In the genomic region with DNA sequence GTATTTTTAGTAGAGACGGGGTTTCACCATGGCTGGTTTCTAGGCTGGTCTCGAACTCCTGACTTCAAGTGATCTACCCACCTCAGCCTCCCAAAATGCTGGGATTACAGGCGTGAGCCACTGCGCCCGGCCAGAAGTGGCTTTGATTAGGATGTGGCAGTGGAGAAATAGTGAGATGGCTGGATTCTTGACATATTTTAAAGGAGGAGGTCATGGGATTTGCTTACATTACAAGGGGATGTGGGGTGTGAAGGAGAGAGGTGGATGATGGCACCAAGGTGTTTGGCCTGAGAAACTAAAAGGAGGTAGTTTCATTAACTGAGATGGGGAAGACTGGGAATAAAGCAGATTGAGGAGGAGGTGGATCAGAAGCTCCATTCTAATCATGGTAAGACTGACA, we compare ENCODE assay signal across 24 cellular contexts. TPM values are rescaled to one million over a fixed set of nuclear protein-coding genes. Genes with fewer than 3 reads are reported as not detected.
DNase-seq lines count a peak whose midpoint lies in the region; ATAC-seq and TF ChIP-seq lines count a peak whose summit lies in the region.
"Had no signal": no experiment of that assay in that cellular context is flagged by ENCODE, and none has a peak within 500 bp of the region (broad histone marks: within the 10 kb centered on the region; RNA-seq: fewer than 3 reads in every experiment).

No MANE protein-coding gene starts in this region.

- peak overlapping the region; percentile 71 for H3K27ac ChIP-seq in angular gyrus (ENCODE audit: low read depth, low read length)
- H3K27ac ChIP-seq: SK-N-MC had no signal

- DNase-seq in activated CD8-positive, alpha-beta memory T cell treated with anti-CD3 and anti-CD28 coated beads for 24 hours, result peak; percentile 33
- DNase-seq in activated CD8-positive, alpha-beta memory T cell treated with anti-CD3 and anti-CD28 coated beads, Interleukin-2, amount 50 U/mL, for 4 hours, result no peak
- DNase-seq in left lobe of liver (ENCODE audit: low spot score), result peak; percentile 11
- DNase-seq in NCI-H1048 (lab: John Stamatoyannopoulos, UW), result no peak
- DNase-seq in AG08396 (ENCODE audit: low spot score), result no peak
- DNase-seq in GM10266 (ENCODE audit: extremely low spot score), result no peak
- no peak for DNase-seq in NCI-H2081 (lab: John Stamatoyannopoulos, UW)
- DNase-seq: 8988T; ACHN; CD4-positive, CD25-positive, alpha-beta regulatory T cell; GOT3; HCEC 1CT; KG1; MG63; NCI-H1417; NCI-H1694; NCI-H2029 treated with DMSO at 0.1 percent for 48 hours; NCI-H226; NCI-H510A; NCI-H69; SIG-M5 had no signal

- ATAC-seq in left lobe of liver, result no peak
- ATAC-seq: Panc1 had no signal

- no peak for TF ChIP-seq CTCF in GM10266 (IDR thresholded peaks at IDR 0.05; ENCODE audit: control insufficient read depth, insufficient read depth, low read depth, missing control alignments)

RNA-seq across cellular contexts. Expression of gene LTF, which starts 15.0 kb away (rescaled TPM):
- total RNA-seq in left lobe of liver, result 1.7 TPM
- total RNA-seq: CD4-positive, CD25-positive, alpha-beta regulatory T cell had no signal

RNA-seq across cellular contexts. Expression of gene RTP3, which starts 18.1 kb away (rescaled TPM):
- total RNA-seq in left lobe of liver, result 28.6 TPM
- total RNA-seq: CD4-positive, CD25-positive, alpha-beta regulatory T cell had no signal

Comparison
In these comparisons a context has a peak if more than half of its experiments do, and no peak if none do; other contexts are left out.
1. DNase-seq: peak in activated CD8-positive, alpha-beta memory T cell treated with anti-CD3 and anti-CD28 coated beads for 24 hours (single experiment) and left lobe of liver (single experiment); none in activated CD8-positive, alpha-beta memory T cell treated with anti-CD3 and anti-CD28 coated beads, Interleukin-2, amount 50 U/mL, for 4 hours (single experiment), NCI-H1048 (single experiment), AG08396 (single experiment), GM10266 (single experiment) and NCI-H2081 (0 of 2).